ENCODE assay signal across 8 cellular contexts in genomic region chr11:88508808-88509581, GRCh38.
A peak's percentile ranks its signal among the peaks of the same experiment; 100 is the strongest.
DNase-seq lines count a peak whose midpoint lies in the region; ATAC-seq and TF ChIP-seq lines count a peak whose summit lies in the region.

No MANE protein-coding gene starts in this region.

- H3K4me1 ChIP-seq in left lung (peaks cover 0 to 9% of the 10 kb centered on the region in 2 donors), testis (no peaks in the 10 kb centered on the region)

- H3K27me3 ChIP-seq in brain microvascular endothelial cell (replicated peaks): no peaks in the 10 kb centered on the region
- peaks cover 11 to 63% of the 10 kb centered on the region in 2 donors for H3K27me3 ChIP-seq in left lung
- no peaks in the 10 kb centered on the region for H3K27me3 ChIP-seq in testis

- in situ Hi-C loops in brain microvascular endothelial cell (cut with HindIII; ENCODE audit: low pct_ligation_motif_present, low sequenced_read_pairs): no loop called here

- DNase-seq in brain microvascular endothelial cell (no peak), left lung (peak; percentile 36 to 88), testis (peak; percentile 34), amygdala (lab: John Stamatoyannopoulos, UW) (no peak), NK-92 (lab: John Stamatoyannopoulos, UW; ENCODE audit: unreplicated experiment) (no peak), medulla oblongata (ENCODE audit: extremely low spot score) (no peak)

- H3K27ac ChIP-seq in brain microvascular endothelial cell (no peak overlapping the region), left lung (no peak overlapping the region), testis (no peak overlapping the region)

- ATAC-seq in HG03442 (IDR thresholded peaks at IDR 0.05; ENCODE audit: unreplicated experiment) (peak; percentile 71), left lung (peak; percentile 84)

- intact Hi-C loops in left lung (cut with DNase I) (no loop called here), testis (cut with DNase I; ENCODE audit: low total_unique reads) (no loop called here)

- no peaks in the 10 kb centered on the region for H3K9me3 ChIP-seq in left lung
- no peaks in the 10 kb centered on the region for H3K9me3 ChIP-seq in testis

- no peaks in the 10 kb centered on the region for H3K36me3 ChIP-seq in brain microvascular endothelial cell (replicated peaks)
- no peaks in the 10 kb centered on the region for H3K36me3 ChIP-seq in left lung
- no peaks in the 10 kb centered on the region for H3K36me3 ChIP-seq in testis (ENCODE audit: low read depth, missing control alignments)

- no peak for TF ChIP-seq POLR2A in testis (IDR thresholded peaks at IDR 0.05)

- H3K4me3 ChIP-seq in GM08714 (ENCODE audit: low read length): peak overlapping the region; percentile 24; the same call in 1 of the 2 replicates
- peak overlapping the region; percentile 58 for H3K4me3 ChIP-seq in brain microvascular endothelial cell (ENCODE audit: low read depth, low read length)
- peak overlapping the region; percentile 27 to 37 for H3K4me3 ChIP-seq in left lung
- peak overlapping the region; percentile 45 to 65 for H3K4me3 ChIP-seq in testis

- TF ChIP-seq CTCF in brain microvascular endothelial cell (IDR thresholded peaks at IDR 0.05; ENCODE audit: low read depth, low read length, missing control alignments) (no peak), left lung (IDR thresholded peaks at IDR 0.05) (no peak), testis (IDR thresholded peaks at IDR 0.05) (no peak)

- 15 to 35% methylated on average over 12 to 61 of the region's 78 CpGs for WGBS in testis, 2 donors

Comparison
In these comparisons a context has a peak if more than half of its experiments do, and no peak if none do; other contexts are left out.
1. DNase-seq: peak in left lung (2 of 2) and testis (single experiment); none in brain microvascular endothelial cell (single experiment), amygdala (0 of 56), NK-92 (single experiment) and medulla oblongata (single experiment).
2. Peak in every context shown above with its lines, with median percentiles within 50 percentile points of each other: H3K4me3 ChIP-seq.